21 cellular contexts compared by ENCODE assay signal in genomic region chr6:133079901-133080300, GRCh38.
"Had no signal": no experiment of that assay in that cellular context is flagged by ENCODE, and none has a peak within 500 bp of the region (broad histone marks: within the 10 kb centered on the region; RNA-seq: fewer than 3 reads in every experiment).

No MANE protein-coding gene starts in this region.

- DNase-seq: nephron progenitor cell; occipital lobe; ovary; posterior cingulate gyrus; psoas muscle; right cardiac atrium; right lobe of liver; sigmoid colon; small intestine; stimulated activated CD4-positive, alpha-beta T cell treated with anti-CD3 and anti-CD28 coated beads, Interleukin-15, amount 100 ng/mL, for 24 hours; stimulated activated CD4-positive, alpha-beta T cell treated with anti-CD3 and anti-CD28 coated beads, Interleukin-2, amount 100 ng/mL, for 24 hours; stimulated activated CD4-positive, alpha-beta T cell treated with anti-CD3 and anti-CD28 coated beads, Interleukin-2, amount 100 ng/mL, for 48 hours; stimulated activated CD4-positive, alpha-beta T cell treated with anti-CD3 and anti-CD28 coated beads, Interleukin-4, amount 100 ng/mL, for 24 hours; stimulated activated naive B cell treated with anti-CD40 and anti-IgM and Interleukin-4, amounts not matched to agents 10 μg/mL and 1 μg/mL and 100 μg/mL, for 72 hours; stimulated activated naive CD4-positive, alpha-beta T cell treated with Interleukin-2 at 50 U/mL for 16 hours; stomach; thyroid gland; trophoblast cell; upper lobe of left lung had no signal

- ATAC-seq: natural killer cell treated with Interleukin-12 subunit alpha and Interleukin-12 subunit beta and Interleukin-15 and Interleukin-18, amount 100 ng/mL, for 72 hours; psoas muscle; right cardiac atrium; right lobe of liver; stimulated activated effector memory CD8-positive, alpha-beta T cell treated with anti-CD3 and anti-CD28 coated beads, Interleukin-12 subunit alpha, Interleukin-12 subunit beta, amount 100 ng/mL, for 72 hours; stimulated activated naive B cell treated with anti-CD40 and anti-IgM and Interleukin-4, amounts not matched to agents 10 μg/mL and 1 μg/mL and 100 μg/mL, for 72 hours had no signal
